In genomic region chr6:12007915-12008286, GRCh38 we compare ENCODE assay signal across 8 cellular contexts. TPM values are rescaled to one million over a fixed set of nuclear protein-coding genes. Genes with fewer than 3 reads are reported as not detected.
DNase-seq lines count a peak whose midpoint lies in the region; ATAC-seq and TF ChIP-seq lines count a peak whose summit lies in the region.

No MANE protein-coding gene starts in this region.

- H3K4me1 Mint-ChIP-seq in MCF 10A (ENCODE audit: insufficient read depth, unreplicated experiment), result peaks cover 19% of the 10 kb centered on the region

- intact Hi-C loops in MCF 10A (cut with micrococcal nuclease), result loop anchor here (1.0 kb wide), 1 partner anchor 242 kb away; no protein-coding TSS in a partner anchor

- no peak for ATAC-seq in HG03520 (IDR thresholded peaks at IDR 0.05; ENCODE audit: unreplicated experiment)
- no peak for ATAC-seq in HG02588 (IDR thresholded peaks at IDR 0.05; ENCODE audit: unreplicated experiment)

- H3K27ac Mint-ChIP-seq in MCF 10A (ENCODE audit: low read depth, unreplicated experiment), result peak overlapping the region; percentile 99

- peak overlapping the region; percentile 89 for H3K4me3 Mint-ChIP-seq in MCF 10A (ENCODE audit: unreplicated experiment)

- POLR2A ChIA-PET in MCF 10A (lab: Yijun Ruan, JAX), result interaction anchor here (0.6 to 8.4 kb wide), 7 partner anchors 34 to 1000 kb away, joined by 3 to 248 read pairs (median 3); no protein-coding TSS in a partner anchor

- H3K36me3 Mint-ChIP-seq in MCF 10A (ENCODE audit: insufficient read depth, unreplicated experiment), result peaks cover 8% of the 10 kb centered on the region

- no peaks in the 10 kb centered on the region for H3K27me3 ChIP-seq in mononuclear cell (ENCODE audit: insufficient read depth, low read length)

- DNase-seq in HFF-Myc (ENCODE audit: extremely low read depth, low read depth) (no peak), MCF 10A (ENCODE audit: unreplicated experiment) (no peak), RPMI8226 (no peak), islet precursor cell (no peak)

- no peaks in the 10 kb centered on the region for H3K9me3 ChIP-seq in mononuclear cell (ENCODE audit: low read depth, low read length)

- BruUV-seq in MCF 10A (replicated peaks; lab: Mats Ljungman, UMichigan), result no TSS peak

- no peaks in the 10 kb centered on the region for H3K9me3 Mint-ChIP-seq in MCF 10A (ENCODE audit: unreplicated experiment)

- H3K4me1 ChIP-seq in mononuclear cell (ENCODE audit: insufficient read depth, low read length), result peaks cover 17% of the 10 kb centered on the region

- H3K27me3 Mint-ChIP-seq in MCF 10A (ENCODE audit: insufficient read depth, unreplicated experiment), result no peaks in the 10 kb centered on the region

- H3K4me3 ChIP-seq in HFF-Myc (replicated peaks; ENCODE audit: low read depth, low read length) (peak overlapping the region; percentile 62), mononuclear cell (ENCODE audit: low read length) (peak overlapping the region; percentile 77)

- peak overlapping the region; percentile 98 for H3K27ac ChIP-seq in 22Rv1

- CTCF ChIA-PET in MCF 10A (lab: Yijun Ruan, JAX), result interaction anchor here (0.6 kb wide), 1 partner anchor 589 kb away, joined by 3 read pairs; no protein-coding TSS in a partner anchor

- TF ChIP-seq CTCF in 22Rv1 (IDR thresholded peaks at IDR 0.05) (no peak), HFF-Myc (IDR thresholded peaks at IDR 0.05; ENCODE audit: low read depth, low read length, missing control alignments) (no peak), MCF 10A (IDR thresholded peaks at IDR 0.05; ENCODE audit: unreplicated experiment) (no peak)

RNA-seq across cellular contexts. Expression of gene HIVEP1, which starts 4.2 kb away (rescaled TPM):
- 19.1 and 27.0 TPM in 2 replicates for total RNA-seq in MCF 10A (2022)
- 127 TPM for total RNA-seq in mononuclear cell
